In the genomic region with DNA sequence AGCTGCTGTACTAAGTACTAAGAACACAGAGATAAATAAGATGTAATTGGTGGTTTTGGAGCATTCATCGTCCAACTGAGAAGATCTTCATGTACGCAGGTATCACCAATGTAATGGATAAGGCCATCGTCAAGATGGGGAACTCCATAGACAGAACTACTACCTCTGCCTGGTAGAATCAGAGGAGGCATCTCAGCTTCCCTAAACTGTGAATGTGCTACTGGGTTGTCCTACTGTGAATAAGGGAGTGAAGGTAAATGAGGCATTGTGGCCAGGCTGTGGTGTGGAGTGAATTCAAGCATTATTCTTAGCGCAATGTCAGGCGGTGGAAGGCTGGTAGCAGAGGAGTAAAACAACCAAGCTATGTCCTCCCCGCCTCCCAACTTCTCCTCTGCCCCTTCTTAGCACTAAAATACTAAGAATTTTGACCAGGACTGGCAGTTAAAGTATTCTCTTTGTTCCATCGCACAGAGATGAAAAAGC, we compare ENCODE assay signal across 1 cellular context.
TF ChIP-seq lines count a peak whose summit lies in the region.

No MANE protein-coding gene starts in this region.

TF ChIP-seq in HepG2, 621 proteins besides CTCF, POLR2A, EP300 and RAD21 (continued from another document):
- TF ChIP-seq, protein P1, sequence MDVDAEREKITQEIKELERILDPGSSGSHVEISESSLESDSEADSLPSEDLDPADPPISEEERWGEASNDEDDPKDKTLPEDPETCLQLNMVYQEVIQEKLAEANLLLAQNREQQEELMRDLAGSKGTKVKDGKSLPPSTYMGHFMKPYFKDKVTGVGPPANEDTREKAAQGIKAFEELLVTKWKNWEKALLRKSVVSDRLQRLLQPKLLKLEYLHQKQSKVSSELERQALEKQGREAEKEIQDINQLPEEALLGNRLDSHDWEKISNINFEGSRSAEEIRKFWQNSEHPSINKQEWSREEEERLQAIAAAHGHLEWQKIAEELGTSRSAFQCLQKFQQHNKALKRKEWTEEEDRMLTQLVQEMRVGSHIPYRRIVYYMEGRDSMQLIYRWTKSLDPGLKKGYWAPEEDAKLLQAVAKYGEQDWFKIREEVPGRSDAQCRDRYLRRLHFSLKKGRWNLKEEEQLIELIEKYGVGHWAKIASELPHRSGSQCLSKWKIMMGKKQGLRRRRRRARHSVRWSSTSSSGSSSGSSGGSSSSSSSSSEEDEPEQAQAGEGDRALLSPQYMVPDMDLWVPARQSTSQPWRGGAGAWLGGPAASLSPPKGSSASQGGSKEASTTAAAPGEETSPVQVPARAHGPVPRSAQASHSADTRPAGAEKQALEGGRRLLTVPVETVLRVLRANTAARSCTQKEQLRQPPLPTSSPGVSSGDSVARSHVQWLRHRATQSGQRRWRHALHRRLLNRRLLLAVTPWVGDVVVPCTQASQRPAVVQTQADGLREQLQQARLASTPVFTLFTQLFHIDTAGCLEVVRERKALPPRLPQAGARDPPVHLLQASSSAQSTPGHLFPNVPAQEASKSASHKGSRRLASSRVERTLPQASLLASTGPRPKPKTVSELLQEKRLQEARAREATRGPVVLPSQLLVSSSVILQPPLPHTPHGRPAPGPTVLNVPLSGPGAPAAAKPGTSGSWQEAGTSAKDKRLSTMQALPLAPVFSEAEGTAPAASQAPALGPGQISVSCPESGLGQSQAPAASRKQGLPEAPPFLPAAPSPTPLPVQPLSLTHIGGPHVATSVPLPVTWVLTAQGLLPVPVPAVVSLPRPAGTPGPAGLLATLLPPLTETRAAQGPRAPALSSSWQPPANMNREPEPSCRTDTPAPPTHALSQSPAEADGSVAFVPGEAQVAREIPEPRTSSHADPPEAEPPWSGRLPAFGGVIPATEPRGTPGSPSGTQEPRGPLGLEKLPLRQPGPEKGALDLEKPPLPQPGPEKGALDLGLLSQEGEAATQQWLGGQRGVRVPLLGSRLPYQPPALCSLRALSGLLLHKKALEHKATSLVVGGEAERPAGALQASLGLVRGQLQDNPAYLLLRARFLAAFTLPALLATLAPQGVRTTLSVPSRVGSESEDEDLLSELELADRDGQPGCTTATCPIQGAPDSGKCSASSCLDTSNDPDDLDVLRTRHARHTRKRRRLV (CRISPR knock-in tag; IDR thresholded peaks at IDR 0.05) = no peak
- TF ChIP-seq ZNF546 (CRISPR knock-in tag; conservative IDR thresholded peaks at IDR 0.05) = no peak
- TF ChIP-seq FOXK2 (IDR thresholded peaks at IDR 0.05) = no peak
- no peak for TF ChIP-seq ZNF431 (CRISPR knock-in tag; IDR thresholded peaks at IDR 0.05; ENCODE audit: borderline replicate concordance, low read depth)
